In the genomic region with DNA sequence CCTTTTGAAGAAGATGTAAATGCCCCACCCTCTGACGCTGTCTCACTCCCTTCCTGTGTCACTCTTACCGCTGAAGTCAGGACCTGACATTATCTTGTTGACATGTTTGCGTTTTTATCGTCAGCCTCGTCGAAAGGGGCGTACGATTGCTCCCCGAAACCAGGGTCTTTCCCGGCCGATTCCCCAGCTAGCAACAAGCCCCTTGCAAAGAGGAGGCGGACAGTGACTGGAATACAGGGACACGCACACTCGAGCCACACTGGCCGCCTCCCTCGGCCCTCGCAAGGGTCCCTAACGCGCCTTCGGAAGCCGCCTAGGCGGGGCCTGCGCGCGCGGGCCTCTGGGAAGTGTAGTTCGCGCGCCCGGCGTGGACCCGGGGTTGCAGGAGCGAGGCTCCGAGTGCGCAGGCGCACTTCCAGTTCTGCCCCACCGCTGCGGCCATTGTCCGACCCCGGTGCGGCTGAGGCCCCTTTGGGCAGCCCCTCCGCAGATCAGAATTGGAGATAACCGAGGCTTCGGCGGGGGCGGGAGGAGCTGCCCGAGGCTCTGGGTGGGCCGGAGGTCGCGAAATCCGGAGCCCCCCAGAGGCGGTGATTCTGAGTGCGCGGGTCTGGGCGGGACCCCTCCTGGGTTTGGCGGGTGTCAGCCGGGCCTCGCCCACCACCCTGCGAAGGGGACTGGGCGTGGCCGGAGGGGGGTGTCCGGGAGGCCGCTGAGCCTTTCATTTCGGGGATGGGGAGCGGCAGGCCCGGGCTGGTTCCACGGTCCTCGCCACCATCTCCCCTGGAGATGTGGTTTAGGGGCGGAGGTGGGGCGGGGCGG, we compare ENCODE assay signal across 1 cellular context.
TF ChIP-seq lines count a peak whose summit lies in the region.

TSS of gene ZFP90 (plus strand) at position 412 of the 822 bp plus-strand sequence. CDS start 502 bp downstream, outside the sequence.

TF ChIP-seq in HepG2, 621 proteins besides CTCF, POLR2A, EP300 and RAD21 (continued from another document and continues in another):
- TF ChIP-seq, protein P1, sequence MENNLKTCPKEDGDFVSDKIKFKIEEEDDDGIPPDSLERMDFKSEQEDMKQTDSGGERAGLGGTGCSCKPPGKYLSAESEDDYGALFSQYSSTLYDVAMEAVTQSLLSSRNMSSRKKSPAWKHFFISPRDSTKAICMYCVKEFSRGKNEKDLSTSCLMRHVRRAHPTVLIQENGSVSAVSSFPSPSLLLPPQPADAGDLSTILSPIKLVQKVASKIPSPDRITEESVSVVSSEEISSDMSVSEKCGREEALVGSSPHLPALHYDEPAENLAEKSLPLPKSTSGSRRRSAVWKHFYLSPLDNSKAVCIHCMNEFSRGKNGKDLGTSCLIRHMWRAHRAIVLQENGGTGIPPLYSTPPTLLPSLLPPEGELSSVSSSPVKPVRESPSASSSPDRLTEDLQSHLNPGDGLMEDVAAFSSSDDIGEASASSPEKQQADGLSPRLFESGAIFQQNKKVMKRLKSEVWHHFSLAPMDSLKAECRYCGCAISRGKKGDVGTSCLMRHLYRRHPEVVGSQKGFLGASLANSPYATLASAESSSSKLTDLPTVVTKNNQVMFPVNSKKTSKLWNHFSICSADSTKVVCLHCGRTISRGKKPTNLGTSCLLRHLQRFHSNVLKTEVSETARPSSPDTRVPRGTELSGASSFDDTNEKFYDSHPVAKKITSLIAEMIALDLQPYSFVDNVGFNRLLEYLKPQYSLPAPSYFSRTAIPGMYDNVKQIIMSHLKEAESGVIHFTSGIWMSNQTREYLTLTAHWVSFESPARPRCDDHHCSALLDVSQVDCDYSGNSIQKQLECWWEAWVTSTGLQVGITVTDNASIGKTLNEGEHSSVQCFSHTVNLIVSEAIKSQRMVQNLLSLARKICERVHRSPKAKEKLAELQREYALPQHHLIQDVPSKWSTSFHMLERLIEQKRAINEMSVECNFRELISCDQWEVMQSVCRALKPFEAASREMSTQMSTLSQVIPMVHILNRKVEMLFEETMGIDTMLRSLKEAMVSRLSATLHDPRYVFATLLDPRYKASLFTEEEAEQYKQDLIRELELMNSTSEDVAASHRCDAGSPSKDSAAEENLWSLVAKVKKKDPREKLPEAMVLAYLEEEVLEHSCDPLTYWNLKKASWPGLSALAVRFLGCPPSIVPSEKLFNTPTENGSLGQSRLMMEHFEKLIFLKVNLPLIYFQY (CRISPR knock-in tag; IDR thresholded peaks at IDR 0.05; ENCODE audit: borderline replicate concordance): no peak; the same call in 1 of the 2 replicates
- TF ChIP-seq AGO2 (optimal IDR thresholded peaks at IDR 0.05; ENCODE audit: low read depth, low read length): peak; percentile 98
- no peak; the same call in 1 of the 2 replicates for TF ChIP-seq TSC22D2 (CRISPR knock-in tag; IDR thresholded peaks at IDR 0.05; ENCODE audit: borderline replicate concordance)
- TF ChIP-seq MIER3 (CRISPR knock-in tag; IDR thresholded peaks at IDR 0.05; ENCODE audit: borderline replicate concordance): 0 out of 2 replicates have a peak, but pooled peaks have one; percentile 57
- TF ChIP-seq, protein P2, sequence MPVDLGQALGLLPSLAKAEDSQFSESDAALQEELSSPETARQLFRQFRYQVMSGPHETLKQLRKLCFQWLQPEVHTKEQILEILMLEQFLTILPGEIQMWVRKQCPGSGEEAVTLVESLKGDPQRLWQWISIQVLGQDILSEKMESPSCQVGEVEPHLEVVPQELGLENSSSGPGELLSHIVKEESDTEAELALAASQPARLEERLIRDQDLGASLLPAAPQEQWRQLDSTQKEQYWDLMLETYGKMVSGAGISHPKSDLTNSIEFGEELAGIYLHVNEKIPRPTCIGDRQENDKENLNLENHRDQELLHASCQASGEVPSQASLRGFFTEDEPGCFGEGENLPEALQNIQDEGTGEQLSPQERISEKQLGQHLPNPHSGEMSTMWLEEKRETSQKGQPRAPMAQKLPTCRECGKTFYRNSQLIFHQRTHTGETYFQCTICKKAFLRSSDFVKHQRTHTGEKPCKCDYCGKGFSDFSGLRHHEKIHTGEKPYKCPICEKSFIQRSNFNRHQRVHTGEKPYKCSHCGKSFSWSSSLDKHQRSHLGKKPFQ (CRISPR knock-in tag; IDR thresholded peaks at IDR 0.05; ENCODE audit: insufficient replicate concordance): peak; percentile 8
- TF ChIP-seq ZNF549 (CRISPR knock-in tag; IDR thresholded peaks at IDR 0.05): 0 out of 2 replicates have a peak, but pooled peaks have one; percentile 48
- TF ChIP-seq ZNF142 (CRISPR knock-in tag; IDR thresholded peaks at IDR 0.05): peak; percentile 85
- TF ChIP-seq, protein P3, sequence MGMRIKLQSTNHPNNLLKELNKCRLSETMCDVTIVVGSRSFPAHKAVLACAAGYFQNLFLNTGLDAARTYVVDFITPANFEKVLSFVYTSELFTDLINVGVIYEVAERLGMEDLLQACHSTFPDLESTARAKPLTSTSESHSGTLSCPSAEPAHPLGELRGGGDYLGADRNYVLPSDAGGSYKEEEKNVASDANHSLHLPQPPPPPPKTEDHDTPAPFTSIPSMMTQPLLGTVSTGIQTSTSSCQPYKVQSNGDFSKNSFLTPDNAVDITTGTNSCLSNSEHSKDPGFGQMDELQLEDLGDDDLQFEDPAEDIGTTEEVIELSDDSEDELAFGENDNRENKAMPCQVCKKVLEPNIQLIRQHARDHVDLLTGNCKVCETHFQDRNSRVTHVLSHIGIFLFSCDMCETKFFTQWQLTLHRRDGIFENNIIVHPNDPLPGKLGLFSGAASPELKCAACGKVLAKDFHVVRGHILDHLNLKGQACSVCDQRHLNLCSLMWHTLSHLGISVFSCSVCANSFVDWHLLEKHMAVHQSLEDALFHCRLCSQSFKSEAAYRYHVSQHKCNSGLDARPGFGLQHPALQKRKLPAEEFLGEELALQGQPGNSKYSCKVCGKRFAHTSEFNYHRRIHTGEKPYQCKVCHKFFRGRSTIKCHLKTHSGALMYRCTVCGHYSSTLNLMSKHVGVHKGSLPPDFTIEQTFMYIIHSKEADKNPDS (CRISPR knock-in tag; IDR thresholded peaks at IDR 0.05): no peak
- no peak for TF ChIP-seq NCOA2 (CRISPR knock-in tag; IDR thresholded peaks at IDR 0.05)
- 0 out of 2 replicates have a peak, but pooled peaks have one; percentile 24 for TF ChIP-seq NFYC (CRISPR knock-in tag; IDR thresholded peaks at IDR 0.05)
- peak; percentile 96 for TF ChIP-seq THAP7 (CRISPR knock-in tag; IDR thresholded peaks at IDR 0.05)
- TF ChIP-seq GZF1 (CRISPR knock-in tag; IDR thresholded peaks at IDR 0.05): 0 out of 2 replicates have a peak, but pooled peaks have one; percentile 38
- peak; percentile 47; the same call in 1 of the 2 replicates for TF ChIP-seq ZNF768 (CRISPR knock-in tag; IDR thresholded peaks at IDR 0.05)
- peak; percentile 35; the same call in 1 of the 2 replicates for TF ChIP-seq ZMYM4 (CRISPR knock-in tag; IDR thresholded peaks at IDR 0.05)
- TF ChIP-seq, protein P4, sequence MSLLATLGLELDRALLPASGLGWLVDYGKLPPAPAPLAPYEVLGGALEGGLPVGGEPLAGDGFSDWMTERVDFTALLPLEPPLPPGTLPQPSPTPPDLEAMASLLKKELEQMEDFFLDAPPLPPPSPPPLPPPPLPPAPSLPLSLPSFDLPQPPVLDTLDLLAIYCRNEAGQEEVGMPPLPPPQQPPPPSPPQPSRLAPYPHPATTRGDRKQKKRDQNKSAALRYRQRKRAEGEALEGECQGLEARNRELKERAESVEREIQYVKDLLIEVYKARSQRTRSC (CRISPR knock-in tag; IDR thresholded peaks at IDR 0.05; ENCODE audit: low read depth): no peak
- 0 out of 2 replicates have a peak, but pooled peaks have one; percentile 58 for TF ChIP-seq ZFAT (CRISPR knock-in tag; conservative IDR thresholded peaks at IDR 0.05)
- peak; percentile 13; the same call in 1 of the 2 replicates for TF ChIP-seq ZBTB42 (CRISPR knock-in tag; IDR thresholded peaks at IDR 0.05)
- TF ChIP-seq SMAD3 (CRISPR knock-in tag; IDR thresholded peaks at IDR 0.05): no peak; the same call in 1 of the 2 replicates
- peak; percentile 88 for TF ChIP-seq PRPF4 (IDR thresholded peaks at IDR 0.05; ENCODE audit: low read depth, low read length, poor library complexity, severe bottlenecking)
- peak; percentile 41 for TF ChIP-seq DBP (CRISPR knock-in tag; IDR thresholded peaks at IDR 0.05; ENCODE audit: not compliant biosample characterization)
- TF ChIP-seq CBX1 (IDR thresholded peaks at IDR 0.05; ENCODE audit: low read depth): peak; percentile 77
- TF ChIP-seq ZSCAN25 (CRISPR knock-in tag; IDR thresholded peaks at IDR 0.05): peak; percentile 83
- TF ChIP-seq, protein P5, sequence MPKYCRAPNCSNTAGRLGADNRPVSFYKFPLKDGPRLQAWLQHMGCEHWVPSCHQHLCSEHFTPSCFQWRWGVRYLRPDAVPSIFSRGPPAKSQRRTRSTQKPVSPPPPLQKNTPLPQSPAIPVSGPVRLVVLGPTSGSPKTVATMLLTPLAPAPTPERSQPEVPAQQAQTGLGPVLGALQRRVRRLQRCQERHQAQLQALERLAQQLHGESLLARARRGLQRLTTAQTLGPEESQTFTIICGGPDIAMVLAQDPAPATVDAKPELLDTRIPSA (CRISPR knock-in tag; IDR thresholded peaks at IDR 0.05; ENCODE audit: borderline replicate concordance): peak; percentile 57; the same call in 1 of the 2 replicates
- TF ChIP-seq HCFC1 (IDR thresholded peaks at IDR 0.05; ENCODE audit: low read depth, low read length): peak; percentile 90
- TF ChIP-seq ZNF275 (CRISPR knock-in tag; IDR thresholded peaks at IDR 0.05; ENCODE audit: borderline replicate concordance): 0 out of 2 replicates have a peak, but pooled peaks have one; percentile 47
- TF ChIP-seq ZNF83 (CRISPR knock-in tag; IDR thresholded peaks at IDR 0.05; ENCODE audit: borderline replicate concordance): 0 out of 2 replicates have a peak, but pooled peaks have one; percentile 30
- TF ChIP-seq ISX (CRISPR knock-in tag; conservative IDR thresholded peaks at IDR 0.05): peak; percentile 91; the same call in 1 of the 2 replicates
- TF ChIP-seq ZNF777 (CRISPR knock-in tag; IDR thresholded peaks at IDR 0.05): peak; percentile 93
- peak; percentile 89 for TF ChIP-seq TFDP2 (CRISPR knock-in tag; IDR thresholded peaks at IDR 0.05)
- no peak for TF ChIP-seq ZNF772 (CRISPR knock-in tag; IDR thresholded peaks at IDR 0.05)
- TF ChIP-seq ZSCAN20 (CRISPR knock-in tag; IDR thresholded peaks at IDR 0.05; ENCODE audit: borderline replicate concordance): peak; percentile 94
